ENCODE assay signal across 8 cellular contexts in the genomic region with DNA sequence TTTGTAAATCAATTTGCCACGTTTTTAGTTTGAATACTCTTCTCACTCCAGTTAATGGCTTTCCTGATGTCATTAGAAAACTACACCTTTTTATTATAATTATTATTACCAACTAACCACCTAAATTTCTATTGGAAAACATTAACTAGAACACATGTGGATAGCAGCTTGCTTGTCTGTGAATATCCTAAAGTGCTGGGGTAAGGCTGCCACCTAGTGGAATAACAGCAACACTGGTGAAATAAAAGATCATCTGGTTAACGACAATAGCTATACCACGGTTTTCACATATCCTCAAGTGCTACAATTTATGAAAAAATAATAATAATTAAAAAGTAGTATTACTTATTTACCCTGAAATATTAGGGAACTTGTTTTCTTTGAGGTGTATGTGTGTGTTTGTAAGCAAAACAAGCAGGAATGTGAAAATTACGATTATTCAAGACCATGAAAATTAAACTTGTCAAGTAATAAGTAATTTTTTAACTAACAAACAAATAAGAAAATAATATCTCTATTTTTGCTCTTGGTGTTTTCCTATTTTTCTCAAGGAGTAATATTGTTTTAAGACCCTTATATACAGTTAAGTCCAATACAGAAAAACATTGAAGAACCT.
DNase-seq lines count a peak whose midpoint lies in the region; ATAC-seq, FAIRE-seq and TF ChIP-seq lines count a peak whose summit lies in the region.

No MANE protein-coding gene starts in this region.

- no peak for TF ChIP-seq POLR2A in A549 (IDR thresholded peaks at IDR 0.05; ENCODE audit: low read length)

- H3K27me3 ChIP-seq in Panc1 (ENCODE audit: control insufficient read depth, insufficient read depth, low read length): no peaks in the 10 kb centered on the region
- no peaks in the 10 kb centered on the region for H3K27me3 ChIP-seq in colonic mucosa
- H3K27me3 ChIP-seq in liver (ENCODE audit: control insufficient read depth in 4 of 4, insufficient read depth in 4 of 4, low read length in 3 of 4): peaks cover 0 to 3% (median 0%) of the 10 kb centered on the region in 4 donors
- no peaks in the 10 kb centered on the region for H3K27me3 ChIP-seq in upper lobe of right lung

- TF ChIP-seq RAD21 in A549 (conservative IDR thresholded peaks at IDR 0.05 in 1 of 2, IDR thresholded peaks at IDR 0.05 in 1 of 2) (peak; percentile 71 to 75), liver (IDR thresholded peaks at IDR 0.05) (peak; percentile 90)

- WGBS in A549 (ENCODE audit: missing lambda C conversion rate): 2% methylated on average over 4 of the region's 4 CpGs
- 13% methylated on average over 4 of the region's 4 CpGs for WGBS in liver

- in situ Hi-C loops in Panc1 (cut with HindIII; ENCODE audit: low pct_unique_long_range_greater_than_20kb, low sequenced_read_pairs): no loop called here

- H3K4me2 ChIP-seq in A549: no peak overlapping the region

- DNase-seq in A549 (ENCODE audit: low read depth in 1 of 2, low spot score in 1 of 2) (peak; percentile 15 to 54), GM12864 (ENCODE audit: low read depth) (peak; percentile 15), LHCN-M2 (ENCODE audit: low read depth) (peak; percentile 44), Panc1 (ENCODE audit: low read depth, low spot score) (peak; percentile 22), colonic mucosa (peak; percentile 52), upper lobe of right lung (no peak)

- no peak for TF ChIP-seq EP300 in A549 (IDR thresholded peaks at IDR 0.05)

- no peak for FAIRE-seq in A549 (lab: Jason Lieb, UNC)

- H3K36me3 ChIP-seq in HEK293 (ENCODE audit: control insufficient read depth in 2 of 2, insufficient read depth in 1 of 2, low read length in 2 of 2) (no peaks in the 10 kb centered on the region), Panc1 (ENCODE audit: control insufficient read depth, insufficient read depth, low read length) (no peaks in the 10 kb centered on the region), colonic mucosa (no peaks in the 10 kb centered on the region), liver (ENCODE audit: control insufficient read depth in 4 of 4, insufficient read depth in 3 of 4, low read depth in 1 of 4, low read length in 3 of 4) (no peaks in the 10 kb centered on the region), upper lobe of right lung (no peaks in the 10 kb centered on the region)

- POLR2A ChIA-PET in A549 (lab: Yijun Ruan, JAX) (no interaction called here), HEK293 (lab: Yijun Ruan, JAX) (no interaction called here), Panc1 (lab: Charles Lee) (no interaction called here)

- H3K27ac ChIP-seq in A549: no peak overlapping the region
- H3K27ac ChIP-seq in HEK293 (ENCODE audit: extremely low read depth, low read depth, low read length): no peak overlapping the region
- no peak overlapping the region for H3K27ac ChIP-seq in Panc1 (ENCODE audit: low read length)
- no peak overlapping the region for H3K27ac ChIP-seq in colonic mucosa
- no peak overlapping the region for H3K27ac ChIP-seq in liver (ENCODE audit: low read depth in 1 of 2, low read length in 2 of 2)
- H3K27ac ChIP-seq in upper lobe of right lung: no peak overlapping the region

- intact Hi-C loops in Panc1 (cut with micrococcal nuclease; ENCODE audit: unreplicated experiment): loop anchor here (1.0 to 5.0 kb wide), 3 partner anchors 227 to 1012 kb away; no protein-coding TSS in a partner anchor
- intact Hi-C loops in colonic mucosa (cut with DNase I): loop anchor here (5.0 kb wide), 1 partner anchor 382 kb away; no protein-coding TSS in a partner anchor
- intact Hi-C loops in upper lobe of right lung (cut with DNase I): no loop called here

- H3K4me3 ChIP-seq in A549 (no peak overlapping the region), GM12864 (ENCODE audit: low read depth, low read length) (no peak overlapping the region), HEK293 (ENCODE audit: low read depth, low read length) (no peak overlapping the region), Panc1 (ENCODE audit: low read depth in 2 of 2, low read length in 2 of 2) (no peak overlapping the region), colonic mucosa (no peak overlapping the region), liver (ENCODE audit: low read depth in 1 of 3, low read length in 3 of 3) (no peak overlapping the region), upper lobe of right lung (no peak overlapping the region)

- ATAC-seq in A549 (peak; percentile 66 to 75; a peak in 3 of 6 replicates), Panc1 (no peak), upper lobe of right lung (peak; percentile 84)

- H3K9me3 ChIP-seq in A549 (no peaks in the 10 kb centered on the region), HEK293 (ENCODE audit: control insufficient read depth, insufficient read depth, low read depth, low read length) (no peaks in the 10 kb centered on the region), Panc1 (ENCODE audit: control insufficient read depth, insufficient read depth, low read depth, low read length) (no peaks in the 10 kb centered on the region), colonic mucosa (no peaks in the 10 kb centered on the region), liver (ENCODE audit: control insufficient read depth in 4 of 4, low read length in 3 of 4) (no peaks in the 10 kb centered on the region), upper lobe of right lung (no peaks in the 10 kb centered on the region)

- CTCF ChIA-PET in A549 (lab: Yijun Ruan, JAX) (interaction anchor here (0.6 to 1.1 kb wide), 6 partner anchors 11 to 704 kb away, joined by 3 to 5 read pairs (median 3); no protein-coding TSS in a partner anchor), HEK293 (lab: Yijun Ruan, JAX) (interaction anchor here (0.5 to 2.2 kb wide), 18 partner anchors 10 to 1710 kb away, joined by 3 to 14 read pairs (median 3); no protein-coding TSS in a partner anchor), Panc1 (lab: Charles Lee) (interaction anchor here (1.0 kb wide), 1 partner anchor 381 kb away, joined by 3 read pairs; no protein-coding TSS in a partner anchor)

- H3K9ac ChIP-seq in colonic mucosa (ENCODE audit: low read depth in 2 of 2, low read length in 2 of 2) (no peak overlapping the region), liver (ENCODE audit: low read depth in 1 of 2, low read length in 2 of 2) (no peak overlapping the region)

- BruUV-seq in Panc1 (replicated peaks; lab: Mats Ljungman, UMichigan): no TSS peak

- H3K4me1 ChIP-seq in A549 (no peaks in the 10 kb centered on the region), HEK293 (ENCODE audit: control insufficient read depth, insufficient read depth, low read length) (no peaks in the 10 kb centered on the region), Panc1 (ENCODE audit: control insufficient read depth, insufficient read depth, low read length) (no peaks in the 10 kb centered on the region), colonic mucosa (no peaks in the 10 kb centered on the region), liver (ENCODE audit: control insufficient read depth in 4 of 4, insufficient read depth in 4 of 4, low read length in 3 of 4) (no peaks in the 10 kb centered on the region), upper lobe of right lung (no peaks in the 10 kb centered on the region)

- TF ChIP-seq CTCF in A549 (IDR thresholded peaks at IDR 0.05): peak; percentile 66
- TF ChIP-seq CTCF in GM12864 (IDR thresholded peaks at IDR 0.05; ENCODE audit: low read depth, low read length, missing control alignments): peak; percentile 64
- no peak for TF ChIP-seq CTCF in HEK293 (tag by site-specific recombination; IDR thresholded peaks at IDR 0.05)
- TF ChIP-seq CTCF in Panc1 (IDR thresholded peaks at IDR 0.05): peak; percentile 64; the same call in 1 of the 2 replicates
- TF ChIP-seq CTCF in colonic mucosa (IDR thresholded peaks at IDR 0.05): peak; percentile 67
- peak; percentile 69 for TF ChIP-seq CTCF in liver (IDR thresholded peaks at IDR 0.05; ENCODE audit: low read depth, low read length, missing input control)
- TF ChIP-seq CTCF in upper lobe of right lung (IDR thresholded peaks at IDR 0.05): peak; percentile 77

TF ChIP-seq in A549, 52 proteins besides CTCF, POLR2A, EP300 and RAD21:
- TF ChIP-seq, protein P1, sequence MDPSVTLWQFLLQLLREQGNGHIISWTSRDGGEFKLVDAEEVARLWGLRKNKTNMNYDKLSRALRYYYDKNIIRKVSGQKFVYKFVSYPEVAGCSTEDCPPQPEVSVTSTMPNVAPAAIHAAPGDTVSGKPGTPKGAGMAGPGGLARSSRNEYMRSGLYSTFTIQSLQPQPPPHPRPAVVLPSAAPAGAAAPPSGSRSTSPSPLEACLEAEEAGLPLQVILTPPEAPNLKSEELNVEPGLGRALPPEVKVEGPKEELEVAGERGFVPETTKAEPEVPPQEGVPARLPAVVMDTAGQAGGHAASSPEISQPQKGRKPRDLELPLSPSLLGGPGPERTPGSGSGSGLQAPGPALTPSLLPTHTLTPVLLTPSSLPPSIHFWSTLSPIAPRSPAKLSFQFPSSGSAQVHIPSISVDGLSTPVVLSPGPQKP (IDR thresholded peaks at IDR 0.05; ENCODE audit: low read depth, low read length): no peak
- TF ChIP-seq SMC3 (IDR thresholded peaks at IDR 0.05): peak; percentile 61
TF ChIP-seq in A549: peak in this region for 1.

TF ChIP-seq in HEK293, 187 proteins besides CTCF, POLR2A, EP300 and RAD21 (continues in another document):
- TF ChIP-seq ZNF654 (tag by site-specific recombination; IDR thresholded peaks at IDR 0.05; ENCODE audit: low read depth) (peak; percentile 84), ZBTB21 (tag by site-specific recombination; IDR thresholded peaks at IDR 0.05) (no peak), ZNF843 (tag by site-specific recombination; IDR thresholded peaks at IDR 0.05) (no peak)

TF ChIP-seq in liver, 16 proteins besides CTCF, POLR2A, EP300 and RAD21:
- TF ChIP-seq NR2F2 (IDR thresholded peaks at IDR 0.05): no peak
